24 cellular contexts compared by ENCODE assay signal in the genomic region with DNA sequence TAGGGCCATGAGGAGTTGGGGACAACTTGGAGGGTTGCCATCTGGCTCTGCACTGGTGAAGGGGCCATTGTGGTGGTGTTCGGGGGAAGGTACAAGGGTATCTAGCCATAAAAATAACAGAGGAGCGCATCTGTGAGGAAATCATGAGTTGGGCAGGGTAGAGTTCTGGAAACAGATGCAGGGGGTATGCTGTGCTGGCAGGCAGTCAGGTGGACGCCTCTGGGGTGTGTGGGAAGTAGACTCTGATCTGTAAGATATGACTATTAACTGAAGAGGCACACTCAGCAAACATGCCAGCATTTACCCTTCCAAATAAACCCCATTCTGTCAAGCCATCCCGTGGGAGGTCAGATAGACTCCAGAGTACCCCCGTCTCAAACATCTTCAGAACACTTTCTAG.
"Had no signal": no experiment of that assay in that cellular context is flagged by ENCODE, and none has a peak within 500 bp of the region (broad histone marks: within the 10 kb centered on the region; RNA-seq: fewer than 3 reads in every experiment).

No MANE protein-coding gene starts in this region.

- DNase-seq: cortex of kidney; dorsolateral prefrontal cortex; effector memory CD4-positive, alpha-beta T cell; gastrocnemius medialis; islet precursor cell; left lung; lower lobe of right lung; mesenchymal stem cell; midbrain; naive B cell; occipital lobe; pancreas; stimulated activated CD4-positive, alpha-beta T cell treated with anti-CD3 and anti-CD28 coated beads, Interleukin-4, amount 100 ng/mL, for 1 hour; stimulated activated CD8-positive, alpha-beta memory T cell treated with anti-CD3 and anti-CD28 coated beads, Interleukin-4, amount 100 ng/mL, for 48 hours; stimulated activated naive CD8-positive, alpha-beta T cell treated with anti-CD3 and anti-CD28 coated beads, Interleukin-15, Interleukin-2, amounts not matched to agents 100 U/mL and 50 U/mL, for 24 hours; tibial artery; upper lobe of left lung; uterus had no signal

- H3K4me1 ChIP-seq: gastrocnemius medialis, left lung, lower lobe of right lung, prostate gland, right lobe of liver, tibial artery, upper lobe of left lung, uterus had no signal

- FAIRE-seq: endometrium, pancreas had no signal

- H3K27ac ChIP-seq: esophagus muscularis mucosa, gastrocnemius medialis, left lung, lower lobe of right lung, pancreas, prostate gland, right lobe of liver, tibial artery, upper lobe of left lung had no signal

- H3K27me3 ChIP-seq: dorsolateral prefrontal cortex, esophagus muscularis mucosa, gastrocnemius medialis, heart right ventricle, left lung, pancreas, right lobe of liver, tibial artery, upper lobe of left lung, uterus had no signal

- H3K36me3 ChIP-seq: uterus had no signal

- ATAC-seq: gastrocnemius medialis; left lung; lower lobe of right lung; pancreas; right lobe of liver; stimulated activated effector memory CD8-positive, alpha-beta T cell treated with anti-CD3 and anti-CD28 coated beads, Interleukin-12 subunit alpha, Interleukin-12 subunit beta, amount 100 ng/mL, for 72 hours; stimulated activated naive CD8-positive, alpha-beta T cell treated with anti-CD3 and anti-CD28 coated beads, Interleukin-15, Interleukin-2, amounts not matched to agents 100 U/mL and 50 U/mL, for 24 hours had no signal

- H3K4me3 ChIP-seq: dorsolateral prefrontal cortex, esophagus muscularis mucosa, gastrocnemius medialis, heart right ventricle, left lung, lower lobe of right lung, pancreas, prostate gland, right lobe of liver, tibial artery, upper lobe of left lung, uterus had no signal

- H3K9me3 ChIP-seq: esophagus muscularis mucosa, gastrocnemius medialis, heart right ventricle, left lung, lower lobe of right lung, pancreas, prostate gland, right lobe of liver, tibial artery, upper lobe of left lung, uterus had no signal
